ENCODE assay signal across 13 cellular contexts in the genomic region with DNA sequence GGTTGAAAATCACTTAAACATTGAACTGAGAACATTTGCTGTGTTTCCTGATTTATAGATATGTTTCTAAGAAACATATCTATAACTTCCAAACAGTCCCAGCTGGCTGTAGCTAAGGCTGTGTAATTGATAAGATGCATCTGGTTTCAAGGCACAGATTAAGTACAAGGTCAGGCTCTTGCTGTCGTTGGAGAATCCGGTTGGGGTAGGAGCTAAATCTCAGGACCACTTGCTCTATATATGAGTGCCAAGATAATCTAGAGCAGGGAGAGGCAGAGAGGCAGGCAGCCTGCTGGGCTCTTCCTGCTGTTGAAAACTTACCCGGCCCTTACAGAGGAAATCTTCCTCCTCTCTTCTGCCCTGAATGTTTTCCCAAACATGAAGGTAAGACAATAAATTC. TPM values are rescaled to one million over a fixed set of nuclear protein-coding genes. Genes with fewer than 3 reads are reported as not detected.
A peak's percentile ranks its signal among the peaks of the same experiment; 100 is the strongest.
DNase-seq lines count a peak whose midpoint lies in the region; ATAC-seq, FAIRE-seq and TF ChIP-seq lines count a peak whose summit lies in the region.
"Had no signal": no experiment of that assay in that cellular context is flagged by ENCODE, and none has a peak within 500 bp of the region (broad histone marks: within the 10 kb centered on the region; RNA-seq: fewer than 3 reads in every experiment).

A gene (plus strand): TSS at position 265 of the 400 bp plus-strand sequence. CDS start 114 bp downstream, at position 379.

- peak within 1 kb of the TSS; percentile 47; the same call in 1 of the 2 replicates for H4K5ac ChIP-seq in IMR-90 (ENCODE audit: low read depth, low read length)

- peak within 1 kb of the TSS; percentile 8; the same call in 1 of the 2 replicates for H3K4me2 ChIP-seq in IMR-90 (ENCODE audit: low read depth, low read length)

- peak within 1 kb of the TSS; percentile 77; the same call in 1 of the 2 replicates for H2BK120ac ChIP-seq in IMR-90 (ENCODE audit: low read depth, low read length)

- H3K4me1 ChIP-seq in IMR-90 (ENCODE audit: control insufficient read depth, insufficient read depth, low read length): peaks cover 7% of the 10 kb centered on the region; the same call in 1 of the 2 replicates
- no peaks in the 10 kb centered on the region for H3K4me1 ChIP-seq in small intestine (ENCODE audit: control insufficient read depth in 2 of 2, insufficient read depth in 1 of 2, low read depth in 1 of 2, low read length in 1 of 2)

- dilution Hi-C loops in IMR-90 (cut with HindIII; ENCODE audit: low sequenced_read_pairs, unreplicated experiment): no loop called here

- peak within 1 kb of the TSS; percentile 77; the same call in 1 of the 2 replicates for H3K4ac ChIP-seq in IMR-90 (ENCODE audit: low read depth, low read length)

- intact Hi-C loops in IMR-90 (cut with micrococcal nuclease): loop anchor here (10.0 kb wide), 1 partner anchor 516 kb away; no protein-coding TSS in a partner anchor

- no peaks in the 10 kb centered on the region for H3K9me3 Mint-ChIP-seq in activated T-cell treated with anti-CD3 and anti-CD28 coated beads, Interleukin-2, amount 50 U/mL, for 4 hours
- no peaks in the 10 kb centered on the region for H3K9me3 Mint-ChIP-seq in naive thymus-derived CD8-positive, alpha-beta T cell
- H3K9me3 Mint-ChIP-seq: activated CD4-positive, alpha-beta T cell treated with anti-CD3 and anti-CD28 coated beads, Interleukin-2, amount 10 ng/mL, durations not matched to agents 24 days and 14 days had no signal

- no peak for FAIRE-seq in small intestine (lab: Jason Lieb, UNC)
- FAIRE-seq: keratinocyte had no signal

- peak within 1 kb of the TSS; percentile 31; the same call in 1 of the 2 replicates for H3K18ac ChIP-seq in IMR-90 (ENCODE audit: low read depth, low read length)

- H4K91ac ChIP-seq in IMR-90 (ENCODE audit: insufficient read depth, low read depth, low read length): peak within 1 kb of the TSS; percentile 64; the same call in 1 of the 2 replicates

- H4K20me1 ChIP-seq in IMR-90 (ENCODE audit: insufficient read depth, low read length): no peaks in the 10 kb centered on the region

- H3K27me3 ChIP-seq in IMR-90 (ENCODE audit: control insufficient read depth, insufficient read depth, low read length) (no peaks in the 10 kb centered on the region), small intestine (ENCODE audit: control insufficient read depth in 2 of 2, insufficient read depth in 2 of 2, low read length in 2 of 2) (no peaks in the 10 kb centered on the region)

- TF ChIP-seq POLR2A in IMR-90 (IDR thresholded peaks at IDR 0.05; ENCODE audit: low read depth, low read length): no peak

- peak within 1 kb of the TSS; percentile 2; the same call in 1 of the 2 replicates for H3K23ac ChIP-seq in IMR-90 (ENCODE audit: low read depth, low read length)

- no peaks in the 10 kb centered on the region for H3K9me1 ChIP-seq in IMR-90 (ENCODE audit: insufficient read depth, low read length)

- no peak within 1 kb of the TSS for H2AK5ac ChIP-seq in IMR-90 (ENCODE audit: low read depth, low read length)

- H3K9ac ChIP-seq in IMR-90 (ENCODE audit: low read depth, low read length): peak within 1 kb of the TSS; percentile 9; the same call in 1 of the 2 replicates

- in situ Hi-C loops in IMR-90 (cut with MboI; ENCODE audit: low sequenced_read_pairs): loop anchor here (10.0 to 25.0 kb wide), 3 partner anchors 436 to 926 kb away; no protein-coding TSS in a partner anchor

- H2BK20ac ChIP-seq in IMR-90 (ENCODE audit: low read depth, low read length): peak within 1 kb of the TSS; percentile 77; the same call in 1 of the 2 replicates

- H3K27me3 Mint-ChIP-seq in activated T-cell treated with anti-CD3 and anti-CD28 coated beads, Interleukin-2, amount 50 U/mL, for 4 hours (ENCODE audit: low read depth): peaks cover 35% of the 10 kb centered on the region
- peaks cover 9 to 38% (median 11%) of the 10 kb centered on the region in 5 donors for H3K27me3 Mint-ChIP-seq in naive thymus-derived CD8-positive, alpha-beta T cell

- H3K27ac ChIP-seq in IMR-90 (ENCODE audit: insufficient read depth, low read length): peak within 1 kb of the TSS; percentile 12; the same call in 1 of the 2 replicates
- peak within 1 kb of the TSS in 1 of 2 donors; percentile 58 for H3K27ac ChIP-seq in small intestine (ENCODE audit: low read depth in 1 of 2, low read length in 1 of 2)

- H3K4me3 ChIP-seq in IMR-90 (ENCODE audit: insufficient read depth, low read depth, low read length): no peak within 1 kb of the TSS
- H3K4me3 ChIP-seq in choroid plexus epithelial cell (ENCODE audit: low read depth, low read length): peak within 1 kb of the TSS; percentile 54
- H3K4me3 ChIP-seq in small intestine (ENCODE audit: low read depth in 1 of 2, low read length in 2 of 2): no peak within 1 kb of the TSS

- peaks cover 3% of the 10 kb centered on the region for H3K4me1 Mint-ChIP-seq in activated T-cell treated with anti-CD3 and anti-CD28 coated beads, Interleukin-2, amount 50 U/mL, for 4 hours (ENCODE audit: low read depth)
- H3K4me1 Mint-ChIP-seq in naive thymus-derived CD8-positive, alpha-beta T cell: peaks cover 0 to 6% (median 1%) of the 10 kb centered on the region in 4 donors
- H3K4me1 Mint-ChIP-seq: activated CD4-positive, alpha-beta T cell treated with anti-CD3 and anti-CD28 coated beads, Interleukin-2, amount 10 ng/mL, durations not matched to agents 24 days and 14 days had no signal

- no CpG with 5 or more reads among the region's 3 CpGs for WGBS in IMR-90 (ENCODE audit: extremely low coverage in 2 of 2, insufficient read length in 1 of 2), 2 experiments
- 5 to 17% (median 11%) methylated on average over 3 of the region's 3 CpGs for WGBS in small intestine, 3 donors

- H3K14ac ChIP-seq in IMR-90 (replicated peaks; ENCODE audit: low read depth, low read length): peak within 1 kb of the TSS; percentile 84; the same call in 1 of the 2 replicates

- H2AK9ac ChIP-seq in IMR-90 (replicated peaks; ENCODE audit: low read depth, low read length, poor library complexity): no peak within 1 kb of the TSS

- CTCF ChIA-PET in IMR-90 (lab: Yijun Ruan, JAX): no interaction called here

- H3K9me3 ChIP-seq in IMR-90 (ENCODE audit: control insufficient read depth, insufficient read depth, low read length) (no peaks in the 10 kb centered on the region), small intestine (ENCODE audit: control insufficient read depth, low read depth) (no peaks in the 10 kb centered on the region)

- peak; percentile 19 for DNase-seq in IMR-90
- peak; percentile 67 for DNase-seq in choroid plexus epithelial cell (ENCODE audit: low read depth)
- DNase-seq in left kidney (ENCODE audit: low read depth, low spot score): peak; percentile 66
- DNase-seq in small intestine: peak; percentile 29
- no peak for DNase-seq in inferior parietal cortex (ENCODE audit: extremely low spot score)
- no peak for DNase-seq in activated T-cell treated with anti-CD3 and anti-CD28 coated beads, Interleukin-2, amount 50 U/mL, for 4 hours
- DNase-seq in naive thymus-derived CD8-positive, alpha-beta T cell: no peak
- no peak for DNase-seq in DMS79 (lab: John Stamatoyannopoulos, UW)
- DNase-seq: activated CD4-positive, alpha-beta T cell treated with anti-CD3 and anti-CD28 coated beads, Interleukin-2, amount 10 ng/mL, durations not matched to agents 24 days and 14 days; activated effector memory CD4-positive, alpha-beta T cell treated with Interleukin-2 at 50 U/mL for 16 hours; NCI-H1105 treated with DMSO at 0.1 percent for 48 hours; NCI-H526 treated with DMSO at 0.1 percent for 48 hours had no signal

- no peak within 1 kb of the TSS for H3K4me3 Mint-ChIP-seq in activated T-cell treated with anti-CD3 and anti-CD28 coated beads, Interleukin-2, amount 50 U/mL, for 4 hours
- no peak within 1 kb of the TSS for H3K4me3 Mint-ChIP-seq in naive thymus-derived CD8-positive, alpha-beta T cell
- H3K4me3 Mint-ChIP-seq: activated CD4-positive, alpha-beta T cell treated with anti-CD3 and anti-CD28 coated beads, Interleukin-2, amount 10 ng/mL, durations not matched to agents 24 days and 14 days had no signal

- H2BK5ac ChIP-seq in IMR-90 (ENCODE audit: low read depth, low read length, poor library complexity, severe bottlenecking): peak within 1 kb of the TSS; percentile 2

- no peak within 1 kb of the TSS for H2BK15ac ChIP-seq in IMR-90 (ENCODE audit: low read depth, low read length)

- H3K79me1 ChIP-seq in IMR-90 (ENCODE audit: low read depth in 1 of 2, low read length in 2 of 2): no peaks in the 10 kb centered on the region

- TF ChIP-seq RAD21 in IMR-90 (IDR thresholded peaks at IDR 0.05; ENCODE audit: low read length): no peak

- H2AFZ ChIP-seq in IMR-90 (replicated peaks; ENCODE audit: low read length, poor library complexity): peak within 1 kb of the TSS; percentile 64

- TF ChIP-seq CTCF in IMR-90 (conservative IDR thresholded peaks at IDR 0.05; ENCODE audit: low read depth, low read length) (no peak), choroid plexus epithelial cell (conservative IDR thresholded peaks at IDR 0.05; ENCODE audit: low read depth, low read length) (no peak)

- POLR2A ChIA-PET in IMR-90 (lab: Charles Lee; ENCODE audit: unreplicated experiment): no interaction called here
- POLR2A ChIA-PET in naive thymus-derived CD8-positive, alpha-beta T cell (lab: Charles Lee): no interaction called here

- BruUV-seq in IMR-90 (replicated peaks; lab: Mats Ljungman, UMichigan): no TSS peak

- peak within 1 kb of the TSS in 1 of 2 experiments; percentile 83; a peak in 2 of 4 replicates for H4K8ac ChIP-seq in IMR-90 (ENCODE audit: low read depth in 2 of 2, low read length in 2 of 2)

- H3K36me3 Mint-ChIP-seq in activated T-cell treated with anti-CD3 and anti-CD28 coated beads, Interleukin-2, amount 50 U/mL, for 4 hours (ENCODE audit: insufficient read depth): no peaks in the 10 kb centered on the region
- no peaks in the 10 kb centered on the region for H3K36me3 Mint-ChIP-seq in naive thymus-derived CD8-positive, alpha-beta T cell

- H3K56ac ChIP-seq in IMR-90 (ENCODE audit: extremely low read depth, insufficient read depth, low read length): no peak within 1 kb of the TSS

- no peaks in the 10 kb centered on the region for H3K36me3 ChIP-seq in IMR-90 (ENCODE audit: control insufficient read depth, insufficient read depth, low read length)
- no peaks in the 10 kb centered on the region for H3K36me3 ChIP-seq in small intestine (ENCODE audit: control insufficient read depth in 2 of 2, insufficient read depth in 2 of 2, low read length in 2 of 2)

- H3K27ac Mint-ChIP-seq in naive thymus-derived CD8-positive, alpha-beta T cell: no peak within 1 kb of the TSS
- H3K27ac Mint-ChIP-seq: activated CD4-positive, alpha-beta T cell treated with anti-CD3 and anti-CD28 coated beads, Interleukin-2, amount 10 ng/mL, durations not matched to agents 24 days and 14 days had no signal

- peak; percentile 40 for ATAC-seq in IMR-90 (ENCODE audit: low read depth)
- no peak for ATAC-seq in activated T-cell treated with anti-CD3 and anti-CD28 coated beads, Interleukin-2, amount 50 U/mL, for 4 hours
- ATAC-seq in naive thymus-derived CD8-positive, alpha-beta T cell: no peak

RNA-seq across cellular contexts. Expression of the gene that starts here (rescaled TPM):
- 0.54 and 0.83 TPM in 2 replicates for total RNA-seq in IMR-90 (2012; rRNA removed)
- polyA plus RNA-seq in IMR-90 (2012; rRNA removed) (1.4 and 1.8 TPM in 2 replicates), small intestine (100 to 1,000 TPM in 1 of 3 donors, 1 to 10 TPM in 2; 1.1 to 111 (median 6.2) TPM)
- 0.97 and 1.2 TPM in 2 replicates for polyA plus RNA-seq in IMR-90 (2012; cell fraction: cytosol; rRNA removed)
- 0.83 and 2.4 TPM in 2 replicates for polyA plus RNA-seq in IMR-90 (2012; cell fraction: nucleus; rRNA removed; ENCODE audit: low replicate concordance)
- total RNA-seq in activated T-cell treated with anti-CD3 and anti-CD28 coated beads, Interleukin-2, amount 50 U/mL, for 4 hours: 1 to 10 TPM in 1 of 3 donors, under 1 TPM in 2; 0.54 to 1.7 (median 0.63) TPM
- not detected for total RNA-seq in naive thymus-derived CD8-positive, alpha-beta T cell
- polyA plus RNA-seq in naive thymus-derived CD8-positive, alpha-beta T cell: under 1 TPM in 1 of 3 donors, not detected in 2; 0.10 TPM
- total RNA-seq: activated CD4-positive, alpha-beta T cell treated with anti-CD3 and anti-CD28 coated beads, Interleukin-2, amount 10 ng/mL, durations not matched to agents 24 days and 14 days had no signal
- polyA plus RNA-seq: keratinocyte had no signal

Comparison
In these comparisons a context has a peak if more than half of its experiments do, and no peak if none do; other contexts are left out.
1. DNase-seq: peak in IMR-90 (single experiment), choroid plexus epithelial cell (single experiment), left kidney (single experiment) and small intestine (single experiment); none in inferior parietal cortex (single experiment), activated T-cell treated with anti-CD3 and anti-CD28 coated beads, Interleukin-2, amount 50 U/mL, for 4 hours (single experiment), naive thymus-derived CD8-positive, alpha-beta T cell (0 of 10) and DMS79 (single experiment).